ENCODE assay signal across 8 cellular contexts in the genomic region with DNA sequence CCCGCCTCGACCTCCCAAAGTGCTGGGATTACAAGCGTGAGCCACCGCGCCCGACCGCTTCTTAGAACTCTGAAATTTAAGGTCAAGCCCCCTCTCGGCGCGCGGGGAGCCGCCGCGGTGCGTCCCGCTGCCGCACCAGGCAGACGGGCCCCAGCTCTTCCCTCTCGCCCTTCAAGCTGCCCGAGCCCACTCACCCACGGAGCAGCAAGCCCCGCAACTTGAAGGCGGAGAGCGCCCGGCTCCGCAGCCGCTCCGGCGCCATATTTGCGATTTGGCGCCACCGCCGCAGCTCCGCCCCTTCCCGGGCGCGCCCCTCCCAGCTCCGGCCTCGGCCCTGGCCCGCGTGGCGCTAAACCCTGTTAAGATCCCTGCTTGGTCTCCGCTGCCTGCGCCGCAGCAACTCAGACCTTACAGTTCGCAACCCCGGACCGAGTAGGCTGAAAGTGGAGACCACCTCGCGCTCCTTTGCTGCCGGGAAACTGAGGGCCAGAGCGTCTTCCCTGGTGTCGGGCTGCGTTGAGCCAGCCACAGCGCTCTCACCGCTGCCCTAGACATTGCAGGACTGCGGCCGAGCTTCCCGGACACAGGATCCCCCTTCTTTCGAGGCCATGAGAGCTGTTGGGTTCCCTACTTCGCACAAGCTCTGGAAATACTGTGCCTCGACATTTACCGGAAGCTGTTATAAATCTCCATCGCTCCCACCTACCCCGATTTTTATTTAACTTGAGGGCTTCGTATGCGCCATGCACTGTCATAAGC. TPM values are rescaled to one million over a fixed set of nuclear protein-coding genes. Genes with fewer than 3 reads are reported as not detected.
A peak's percentile ranks its signal among the peaks of the same experiment; 100 is the strongest.
DNase-seq lines count a peak whose midpoint lies in the region; ATAC-seq and TF ChIP-seq lines count a peak whose summit lies in the region.

TSS of gene POLE2 (minus strand) at position 273 of the 759 bp plus-strand sequence. CDS start at position 262, 11 bp downstream.

- TF ChIP-seq CTCF in BE2C (IDR thresholded peaks at IDR 0.05; ENCODE audit: low read depth, low read length) (no peak), dorsolateral prefrontal cortex (IDR thresholded peaks at IDR 0.05 in 54 of 56, conservative IDR thresholded peaks at IDR 0.05 in 2 of 56; ENCODE audit: low read depth in 1 of 56, partially characterized antibody in 56 of 56) (peak in 40 of 56 donors; percentile 4 to 54 (median 32)), lower leg skin (IDR thresholded peaks at IDR 0.05) (no peak)

- DNase-seq in BE2C (peak; percentile 90), NCI-H526 (lab: John Stamatoyannopoulos, UW) (peak; percentile 47 to 88), dorsolateral prefrontal cortex (peak; percentile 41 to 83 (median 56)), lower leg skin (ENCODE audit: low spot score in 2 of 2) (peak; percentile 28 to 93)
- peak; percentile 61 to 63 for DNase-seq in activated CD4-positive, alpha-beta T cell treated with anti-CD3 and anti-CD28 coated beads, Interleukin-2, amount 50 U/mL, for 4 hours
- peak; percentile 69 to 83 for DNase-seq in stimulated activated CD4-positive, alpha-beta T cell treated with anti-CD3 and anti-CD28 coated beads, Interleukin-4, amount 100 ng/mL, for 4 hours

- H3K9me3 ChIP-seq in BE2C = no peaks in the 10 kb centered on the region

- peak within 1 kb of the TSS in 57 of 59 donors; percentile 47 to 96 (median 85) for H3K27ac ChIP-seq in dorsolateral prefrontal cortex

- TF ChIP-seq POLR2A in lower leg skin (IDR thresholded peaks at IDR 0.05) = no peak

- peak within 1 kb of the TSS; percentile 82 for H3K4me3 ChIP-seq in BE2C (ENCODE audit: low read depth, low read length)
- peak within 1 kb of the TSS; percentile 49 to 93 (median 78) for H3K4me3 ChIP-seq in dorsolateral prefrontal cortex
- H3K4me3 ChIP-seq in lower leg skin (ENCODE audit: low read depth, poor library complexity, severe bottlenecking) = peak within 1 kb of the TSS; percentile 65

- intact Hi-C loops in dorsolateral prefrontal cortex (cut with DNase I) (loop anchor here (2.0 kb wide), 2 partner anchors 43 to 79 kb away; no protein-coding TSS in a partner anchor), lower leg skin (cut with DNase I; ENCODE audit: low total_unique reads) (no loop called here)

- H3K36me3 ChIP-seq in BE2C = peaks cover 6% of the 10 kb centered on the region; the same call in 1 of the 2 replicates

- WGBS in lower leg skin, 2 donors = 8 to 12% methylated on average over 37 to 62 of the region's 67 CpGs

- H3K27me3 ChIP-seq in BE2C (no peaks in the 10 kb centered on the region), dorsolateral prefrontal cortex (no peaks in the 10 kb centered on the region)

- ATAC-seq in GM19043 (IDR thresholded peaks at IDR 0.05; ENCODE audit: low read depth, unreplicated experiment) (peak; percentile 74), HG03354 (IDR thresholded peaks at IDR 0.05; ENCODE audit: poor library complexity, severe bottlenecking, unreplicated experiment) (peak; percentile 88)

- peaks cover 5% of the 10 kb centered on the region for H3K4me1 ChIP-seq in BE2C

RNA-seq across cellular contexts. Expression of gene POLE2, which starts in this region (rescaled TPM):
- polyA plus RNA-seq in BE2C (2012; ENCODE audit: insufficient read depth, insufficient read length, low read depth) = 4.6 TPM
- total RNA-seq in dorsolateral prefrontal cortex (1 to 10 TPM in 84 of 120 experiments, under 1 TPM in 26, not detected in 10; 0.29 to 5.4 (median 1.5) TPM), lower leg skin (1 to 10 TPM in 3 of 4 donors, under 1 TPM in 1; 0.49 to 4.1 (median 1.3) TPM)

Comparison
In these comparisons a context has a peak if more than half of its experiments do, and no peak if none do; other contexts are left out.
1. Peak in every context shown above with its lines: DNase-seq, ATAC-seq, H3K4me3 ChIP-seq and H3K27ac ChIP-seq.
2. CTCF ChIP-seq: peak in dorsolateral prefrontal cortex (40 of 56); none in BE2C (single experiment) and lower leg skin (0 of 3).